In genomic region chr3:63661242-63661641, GRCh38 we compare ENCODE assay signal across 16 cellular contexts. TPM values are rescaled to one million over a fixed set of nuclear protein-coding genes. Genes with fewer than 3 reads are reported as not detected.
DNase-seq lines count a peak whose midpoint lies in the region; ATAC-seq and TF ChIP-seq lines count a peak whose summit lies in the region.
"Had no signal": no experiment of that assay in that cellular context is flagged by ENCODE, and none has a peak within 500 bp of the region (broad histone marks: within the 10 kb centered on the region; RNA-seq: fewer than 3 reads in every experiment).

No MANE protein-coding gene starts in this region.

- POLR2A ChIA-PET in RWPE1 (lab: Yijun Ruan, JAX; ENCODE audit: low non-redundant PET), result no interaction called here

- no peak overlapping the region for H3K27ac ChIP-seq in RWPE1
- H3K27ac ChIP-seq in uterus, result no peak overlapping the region

- peaks cover 0 to 7% (median 6%) of the 10 kb centered on the region in 3 donors for H3K27me3 Mint-ChIP-seq in CD14-positive monocyte (ENCODE audit: low read depth in 3 of 3)
- H3K27me3 Mint-ChIP-seq in activated T-cell treated with anti-CD3 and anti-CD28 coated beads, Interleukin-2, amount 50 U/mL, for 72 hours (ENCODE audit: low read depth), result no peaks in the 10 kb centered on the region
- H3K27me3 Mint-ChIP-seq: activated CD4-positive, alpha-beta T cell treated with anti-CD3 and anti-CD28 coated beads, Interleukin-2, amount 10 ng/mL, durations not matched to agents 7 days and 5 days had no signal

- no peaks in the 10 kb centered on the region for H3K27me3 ChIP-seq in uterus
- H3K27me3 ChIP-seq: MG63 had no signal

- intact Hi-C loops in CD14-positive monocyte (cut with micrococcal nuclease) (no loop called here), uterus (cut with DNase I; ENCODE audit: low total_unique reads) (no loop called here), Right ventricle myocardium inferior (cut with DNase I) (no loop called here)

- H3K4me1 Mint-ChIP-seq in CD14-positive monocyte, result no peaks in the 10 kb centered on the region
- no peaks in the 10 kb centered on the region for H3K4me1 Mint-ChIP-seq in activated T-cell treated with anti-CD3 and anti-CD28 coated beads, Interleukin-2, amount 50 U/mL, for 72 hours (ENCODE audit: low read depth)
- H3K4me1 Mint-ChIP-seq: activated CD4-positive, alpha-beta T cell treated with anti-CD3 and anti-CD28 coated beads, Interleukin-2, amount 10 ng/mL, durations not matched to agents 7 days and 5 days had no signal

- CTCF ChIA-PET in RWPE1 (lab: Yijun Ruan, JAX), result interaction anchor here (1.1 kb wide), 1 partner anchor 99 kb away, joined by 3 read pairs; no protein-coding TSS in a partner anchor

- no peaks in the 10 kb centered on the region for H3K36me3 ChIP-seq in uterus
- H3K36me3 ChIP-seq: MG63 had no signal

- no peak for TF ChIP-seq POLR2A in uterus (IDR thresholded peaks at IDR 0.05)

- no peaks in the 10 kb centered on the region for H3K36me3 Mint-ChIP-seq in CD14-positive monocyte
- H3K36me3 Mint-ChIP-seq in activated T-cell treated with anti-CD3 and anti-CD28 coated beads, Interleukin-2, amount 50 U/mL, for 72 hours (ENCODE audit: insufficient read depth in 2 of 2), result no peaks in the 10 kb centered on the region

- peaks cover 0 to 5% (median 0%) of the 10 kb centered on the region in 7 donors for H3K9me3 Mint-ChIP-seq in CD14-positive monocyte
- H3K9me3 Mint-ChIP-seq in activated T-cell treated with anti-CD3 and anti-CD28 coated beads, Interleukin-2, amount 50 U/mL, for 72 hours, result no peaks in the 10 kb centered on the region
- H3K9me3 Mint-ChIP-seq: activated CD4-positive, alpha-beta T cell treated with anti-CD3 and anti-CD28 coated beads, Interleukin-2, amount 10 ng/mL, durations not matched to agents 7 days and 5 days had no signal

- no peak for ATAC-seq in activated T-cell treated with anti-CD3 and anti-CD28 coated beads, Interleukin-2, amount 50 U/mL, for 72 hours (replicated peaks in 1 of 2)
- ATAC-seq in Right ventricle myocardium inferior, result no peak

- H3K27ac Mint-ChIP-seq in CD14-positive monocyte, result no peak overlapping the region
- no peak overlapping the region for H3K27ac Mint-ChIP-seq in activated T-cell treated with anti-CD3 and anti-CD28 coated beads, Interleukin-2, amount 50 U/mL, for 72 hours
- H3K27ac Mint-ChIP-seq: activated CD4-positive, alpha-beta T cell treated with anti-CD3 and anti-CD28 coated beads, Interleukin-2, amount 10 ng/mL, durations not matched to agents 7 days and 5 days had no signal

- no peak overlapping the region for H3K4me3 Mint-ChIP-seq in CD14-positive monocyte
- no peak overlapping the region for H3K4me3 Mint-ChIP-seq in activated T-cell treated with anti-CD3 and anti-CD28 coated beads, Interleukin-2, amount 50 U/mL, for 72 hours
- H3K4me3 Mint-ChIP-seq: activated CD4-positive, alpha-beta T cell treated with anti-CD3 and anti-CD28 coated beads, Interleukin-2, amount 10 ng/mL, durations not matched to agents 7 days and 5 days had no signal

- no peaks in the 10 kb centered on the region for H3K4me1 ChIP-seq in uterus

- H3K4me3 ChIP-seq in HFF-Myc (replicated peaks; ENCODE audit: low read depth, low read length) (no peak overlapping the region), fibroblast of pulmonary artery (replicated peaks; ENCODE audit: low read depth, low read length) (no peak overlapping the region), uterus (no peak overlapping the region)
- H3K4me3 ChIP-seq: MG63 had no signal

- no peaks in the 10 kb centered on the region for H3K9me3 ChIP-seq in uterus
- H3K9me3 ChIP-seq: MG63 had no signal

- DNase-seq in CD14-positive monocyte (ENCODE audit: low spot score) (no peak), HFF-Myc (ENCODE audit: extremely low read depth, low read depth) (no peak), RWPE1 (ENCODE audit: low spot score) (peak; percentile 3), fibroblast of pulmonary artery (ENCODE audit: low read depth) (peak; percentile 8), uterus (no peak), Right ventricle myocardium inferior (ENCODE audit: missing footprints) (no peak)
- DNase-seq in effector CD4-positive, alpha-beta T cell, result no peak
- no peak for DNase-seq in activated T-cell treated with anti-CD3 and anti-CD28 coated beads, Interleukin-2, amount 50 U/mL, for 72 hours
- DNase-seq: activated CD4-positive, alpha-beta T cell treated with anti-CD3 and anti-CD28 coated beads, Interleukin-2, amount 10 ng/mL, durations not matched to agents 7 days and 5 days; central memory CD4-positive, alpha-beta T cell; islet precursor cell; MG63; NCI-H524 treated with DMSO at 0.1 percent for 48 hours; retina had no signal

- TF ChIP-seq CTCF in CD14-positive monocyte (IDR thresholded peaks at IDR 0.05) (peak; percentile 16), HFF-Myc (IDR thresholded peaks at IDR 0.05; ENCODE audit: low read depth, low read length, missing control alignments) (peak; percentile 20), RWPE1 (conservative IDR thresholded peaks at IDR 0.05; ENCODE audit: low read depth) (no peak), fibroblast of pulmonary artery (IDR thresholded peaks at IDR 0.05; ENCODE audit: low read length, missing control alignments) (peak; percentile 25), uterus (IDR thresholded peaks at IDR 0.05) (no peak)

RNA-seq across cellular contexts. Expression of gene SNTN, which starts 8.8 kb away (rescaled TPM):
- not detected for polyA plus RNA-seq in CD14-positive monocyte
- 1 to 10 TPM in 1 of 4 donors, under 1 TPM in 1, not detected in 2; 0.30 to 5.4 TPM for total RNA-seq in uterus
- total RNA-seq in activated T-cell treated with anti-CD3 and anti-CD28 coated beads, Interleukin-2, amount 50 U/mL, for 72 hours, result not detected
- not detected for total RNA-seq in Right ventricle myocardium inferior
- total RNA-seq: activated CD4-positive, alpha-beta T cell treated with anti-CD3 and anti-CD28 coated beads, Interleukin-2, amount 10 ng/mL, durations not matched to agents 7 days and 5 days; subcutaneous adipose tissue; T-helper 1 cell treated with Interleukin-12 subunit alpha and Interleukin-12 subunit beta and Interleukin-4 antibody, amounts not matched to agents 30 ng/mL and 1 ng/mL, for 36 hours had no signal

Comparison
In these comparisons a context has a peak if more than half of its experiments do, and no peak if none do; other contexts are left out.
1. DNase-seq: peak in RWPE1 (single experiment) and fibroblast of pulmonary artery (single experiment); none in CD14-positive monocyte (single experiment), HFF-Myc (single experiment), effector CD4-positive, alpha-beta T cell (single experiment), uterus (0 of 2), activated T-cell treated with anti-CD3 and anti-CD28 coated beads, Interleukin-2, amount 50 U/mL, for 72 hours (0 of 2) and Right ventricle myocardium inferior (single experiment).
2. CTCF ChIP-seq: peak in CD14-positive monocyte (single experiment), HFF-Myc (single experiment) and fibroblast of pulmonary artery (single experiment); none in RWPE1 (single experiment) and uterus (0 of 4).